Comparison of ENCODE assay signal across 15 cellular contexts in genomic region chr17:15264542-15264941, GRCh38. TPM values are rescaled to one million over a fixed set of nuclear protein-coding genes. Genes with fewer than 3 reads are reported as not detected.
A peak's percentile ranks its signal among the peaks of the same experiment; 100 is the strongest.
DNase-seq lines count a peak whose midpoint lies in the region; ATAC-seq and TF ChIP-seq lines count a peak whose summit lies in the region.
"Had no signal": no experiment of that assay in that cellular context is flagged by ENCODE, and none has a peak within 500 bp of the region (broad histone marks: within the 10 kb centered on the region; RNA-seq: fewer than 3 reads in every experiment).

No MANE protein-coding gene starts in this region.

- no peak for TF ChIP-seq POLR2A in prostate gland (IDR thresholded peaks at IDR 0.05)

- intact Hi-C loops in Right ventricle myocardium superior (cut with DNase I) (loop anchor here (5.0 kb wide), 1 partner anchor 193 kb away; no protein-coding TSS in a partner anchor), left cardiac atrium (cut with DNase I) (no loop called here), prostate gland (cut with DNase I) (loop anchor here (5.0 kb wide), 1 partner anchor 88 kb away; no protein-coding TSS in a partner anchor)

- H3K27me3 ChIP-seq in right atrium auricular region: no peaks in the 10 kb centered on the region
- H3K27me3 ChIP-seq in prostate gland (replicated peaks; ENCODE audit: insufficient read depth): no peaks in the 10 kb centered on the region

- DNase-seq in Right ventricle myocardium superior: peak; percentile 75
- no peak for DNase-seq in left cardiac atrium
- no peak for DNase-seq in right atrium auricular region (ENCODE audit: low spot score)
- peak; percentile 26 for DNase-seq in prostate gland (ENCODE audit: low spot score)
- DNase-seq in T-helper 1 cell: no peak
- no peak for DNase-seq in glomerular visceral epithelial cell (ENCODE audit: extremely low spot score)
- no peak for DNase-seq in T1000 (lab: John Stamatoyannopoulos, UW)
- DNase-seq: activated CD4-positive, CD25-positive, alpha-beta regulatory T cell treated with anti-CD3 and anti-CD28 coated beads, Interleukin-2, amount 50 U/mL, for 72 hours; activated T-cell treated with anti-CD3 and anti-CD28 coated beads, Interleukin-2, amount 50 U/mL, for 24 hours; effector memory CD4-positive, alpha-beta T cell; NCI-H2171; T-cell had no signal

- H3K4me1 ChIP-seq in right atrium auricular region (peaks cover 0 to 24% of the 10 kb centered on the region in 2 donors), prostate gland (replicated peaks) (peaks cover 8% of the 10 kb centered on the region)

- no peak for TF ChIP-seq CTCF in right atrium auricular region (IDR thresholded peaks at IDR 0.05)
- TF ChIP-seq CTCF in prostate gland (IDR thresholded peaks at IDR 0.05): no peak

- 54% methylated on average over 2 of the region's 2 CpGs for WGBS in prostate gland

- ATAC-seq in Right ventricle myocardium superior (ENCODE audit: poor library complexity) (peak; percentile 10), left cardiac atrium (no peak), GM19351 (IDR thresholded peaks at IDR 0.05; ENCODE audit: unreplicated experiment) (no peak)
- ATAC-seq: GM23338, T-cell had no signal

- no peaks in the 10 kb centered on the region for H3K9me3 ChIP-seq in right atrium auricular region
- no peaks in the 10 kb centered on the region for H3K9me3 ChIP-seq in prostate gland
- H3K9me3 ChIP-seq: thoracic aorta had no signal

- H3K36me3 ChIP-seq in right atrium auricular region (peaks cover 3% of the 10 kb centered on the region), prostate gland (no peaks in the 10 kb centered on the region)
- H3K36me3 ChIP-seq: thoracic aorta had no signal

- peak overlapping the region; percentile 57 to 99 for H3K27ac ChIP-seq in right atrium auricular region
- H3K27ac ChIP-seq in prostate gland: no peak overlapping the region

- peak overlapping the region; percentile 26 to 69 for H3K4me3 ChIP-seq in right atrium auricular region
- no peak overlapping the region for H3K4me3 ChIP-seq in prostate gland
- H3K4me3 ChIP-seq: GM23338 had no signal

RNA-seq across cellular contexts. Expression of gene PMP22, which starts 0.6 kb away (rescaled TPM):
- 183 TPM for total RNA-seq in Right ventricle myocardium superior
- 100 to 1,000 TPM; 133 to 163 TPM for total RNA-seq in left cardiac atrium
- total RNA-seq in right atrium auricular region: 100 to 1,000 TPM; 160 to 164 TPM
- 10 to 100 TPM; 22.5 to 76.1 TPM for total RNA-seq in prostate gland

Comparison
In these comparisons a context has a peak if more than half of its experiments do, and no peak if none do; other contexts are left out.
1. DNase-seq: peak in Right ventricle myocardium superior (single experiment) and prostate gland (single experiment); none in left cardiac atrium (single experiment), right atrium auricular region (single experiment), T-helper 1 cell (0 of 5), glomerular visceral epithelial cell (single experiment) and T1000 (single experiment).
2. intact Hi-C loops: an anchor here in Right ventricle myocardium superior (5.0 kb wide) and prostate gland (5.0 kb wide); none called in left cardiac atrium.
3. H3K27ac ChIP-seq: peak in right atrium auricular region (2 of 2); none in prostate gland (0 of 2).
4. H3K4me3 ChIP-seq: peak in right atrium auricular region (2 of 2); none in prostate gland (0 of 2).